Comparison of ENCODE assay signal across 8 cellular contexts in genomic region chr12:38771871-38772270, GRCh38.
DNase-seq lines count a peak whose midpoint lies in the region; ATAC-seq and TF ChIP-seq lines count a peak whose summit lies in the region.

No MANE protein-coding gene starts in this region.

- in situ Hi-C loops in GM13976 (cut with MboI; ENCODE audit: low sequenced_read_pairs, unreplicated experiment), result no loop called here

- peak; percentile 68 for ATAC-seq in GM18873 (IDR thresholded peaks at IDR 0.05; ENCODE audit: low FRiP score, unreplicated experiment)
- peak; percentile 77 for ATAC-seq in HG02798 (IDR thresholded peaks at IDR 0.05; ENCODE audit: poor library complexity, unreplicated experiment)

- intact Hi-C loops in uterus (cut with DNase I; ENCODE audit: low total_unique reads), result no loop called here

- H3K4me3 ChIP-seq in uterus, result no peak overlapping the region

- no peak for TF ChIP-seq CTCF in GM13976 (IDR thresholded peaks at IDR 0.05; ENCODE audit: borderline replicate concordance, control extremely low read depth, extremely low read depth, insufficient read depth, missing control alignments)
- no peak for TF ChIP-seq CTCF in uterus (IDR thresholded peaks at IDR 0.05)

- no peaks in the 10 kb centered on the region for H3K9me3 ChIP-seq in uterus

- no peak overlapping the region for H3K27ac ChIP-seq in uterus

- H3K36me3 ChIP-seq in uterus, result no peaks in the 10 kb centered on the region

- no peaks in the 10 kb centered on the region for H3K27me3 ChIP-seq in uterus

- H3K4me1 ChIP-seq in uterus, result no peaks in the 10 kb centered on the region

- DNase-seq in RPMI8226 (peak; percentile 28), renal cortical epithelial cell (ENCODE audit: low read depth) (peak; percentile 25), middle frontal gyrus (ENCODE audit: extremely low spot score, low spot score) (no peak), GM13976 (ENCODE audit: low spot score) (no peak), SKM-1 (lab: John Stamatoyannopoulos, UW; ENCODE audit: unreplicated experiment) (no peak), uterus (no peak)

- no peak for TF ChIP-seq POLR2A in uterus (IDR thresholded peaks at IDR 0.05)

Comparison
In these comparisons a context has a peak if more than half of its experiments do, and no peak if none do; other contexts are left out.
1. DNase-seq: peak in RPMI8226 (single experiment) and renal cortical epithelial cell (single experiment); none in middle frontal gyrus (single experiment), GM13976 (single experiment), SKM-1 (single experiment) and uterus (0 of 2).